Comparison of ENCODE assay signal across 12 cellular contexts in the genomic region with DNA sequence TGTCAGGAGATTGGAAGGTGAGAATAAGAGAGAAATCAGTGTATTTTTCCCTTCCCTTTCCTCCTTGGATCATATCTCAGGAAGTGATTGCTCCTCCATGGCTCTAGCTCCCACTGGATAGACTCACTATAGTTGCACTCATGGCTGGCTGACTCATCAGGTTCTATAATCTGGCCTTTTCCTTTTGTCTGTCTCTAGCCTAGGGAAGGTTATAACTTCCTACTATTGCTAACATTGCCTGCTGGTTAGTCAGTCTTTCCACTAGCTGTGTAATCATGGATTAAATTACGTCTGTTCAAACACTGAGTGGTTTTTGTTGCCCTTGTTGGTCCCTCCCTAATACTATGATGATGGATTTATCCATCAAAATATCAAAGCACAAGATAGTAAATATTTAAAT.
DNase-seq lines count a peak whose midpoint lies in the region; ATAC-seq and TF ChIP-seq lines count a peak whose summit lies in the region.
"Had no signal": no experiment of that assay in that cellular context is flagged by ENCODE, and none has a peak within 500 bp of the region (broad histone marks: within the 10 kb centered on the region; RNA-seq: fewer than 3 reads in every experiment).

No MANE protein-coding gene starts in this region.

- TF ChIP-seq EP300 in SK-N-SH (IDR thresholded peaks at IDR 0.05; ENCODE audit: borderline replicate concordance in 1 of 2, low read depth in 1 of 2, low read length in 1 of 2): peak in 1 of 2 experiments; percentile 65; a peak in 1 of 4 replicates

- WGBS in SK-N-SH (ENCODE audit: low lambda C conversion rate): 9% methylated on average over 1 of the region's 1 CpG
- 14 to 33% methylated on average over 1 of the region's 1 CpG for WGBS in lower leg skin, 2 donors

- TF ChIP-seq RAD21 in SK-N-SH (IDR thresholded peaks at IDR 0.05; ENCODE audit: low read length): no peak

- H3K36me3 Mint-ChIP-seq in MCF 10A (ENCODE audit: insufficient read depth, unreplicated experiment) (peaks cover 7% of the 10 kb centered on the region), T-cell (no peaks in the 10 kb centered on the region)

- H3K27me3 ChIP-seq in breast epithelium (no peaks in the 10 kb centered on the region), SK-N-SH (ENCODE audit: insufficient read depth) (no peaks in the 10 kb centered on the region)
- H3K27me3 ChIP-seq: right atrium auricular region had no signal

- H3K79me2 ChIP-seq in SK-N-SH (ENCODE audit: insufficient read depth): no peaks in the 10 kb centered on the region

- intact Hi-C loops in MCF 10A (cut with micrococcal nuclease): no loop called here
- intact Hi-C loops in breast epithelium (cut with DNase I; ENCODE audit: low total_unique reads): no loop called here
- intact Hi-C loops in mucosa of descending colon (cut with DNase I, micrococcal nuclease): no loop called here
- intact Hi-C loops in lower leg skin (cut with DNase I; ENCODE audit: low total_unique reads): no loop called here

- H3K4me1 ChIP-seq in breast epithelium (no peaks in the 10 kb centered on the region), SK-N-SH (ENCODE audit: control insufficient read depth in 1 of 2, insufficient read depth in 2 of 2, low read depth in 1 of 2, low read length in 1 of 2) (no peaks in the 10 kb centered on the region), mucosa of descending colon (ENCODE audit: low read depth) (no peaks in the 10 kb centered on the region)
- H3K4me1 ChIP-seq: right atrium auricular region had no signal

- no peak for ATAC-seq in mucosa of descending colon
- ATAC-seq in T-cell (replicated peaks in 1 of 4): no peak

- no peak overlapping the region for H3K4me2 ChIP-seq in SK-N-SH

- no peak overlapping the region for H3K4me3 ChIP-seq in breast epithelium
- no peak overlapping the region for H3K4me3 ChIP-seq in SK-N-SH (ENCODE audit: low read depth in 2 of 2, low read length in 1 of 2)
- H3K4me3 ChIP-seq in mucosa of descending colon: no peak overlapping the region
- H3K4me3 ChIP-seq in lower leg skin (ENCODE audit: low read depth, poor library complexity, severe bottlenecking): no peak overlapping the region
- H3K4me3 ChIP-seq: right atrium auricular region had no signal

- no peaks in the 10 kb centered on the region for H3K9me3 ChIP-seq in breast epithelium
- peaks cover 6% of the 10 kb centered on the region; the same call in 1 of the 2 replicates for H3K9me3 ChIP-seq in SK-N-SH
- H3K9me3 ChIP-seq in mucosa of descending colon: no peaks in the 10 kb centered on the region
- H3K9me3 ChIP-seq: right atrium auricular region had no signal

- H3K27me3 Mint-ChIP-seq in MCF 10A (ENCODE audit: insufficient read depth, unreplicated experiment) (no peaks in the 10 kb centered on the region), T-cell (peaks cover 0 to 4% of the 10 kb centered on the region in 2 donors)
- H3K27me3 Mint-ChIP-seq: central memory CD8-positive, alpha-beta T cell had no signal

- H3K9me3 Mint-ChIP-seq in MCF 10A (ENCODE audit: unreplicated experiment) (no peaks in the 10 kb centered on the region), T-cell (peaks cover 4 to 7% (median 4%) of the 10 kb centered on the region in 3 donors)

- TF ChIP-seq POLR2A in breast epithelium (IDR thresholded peaks at IDR 0.05): no peak
- TF ChIP-seq POLR2A in lower leg skin (IDR thresholded peaks at IDR 0.05): no peak

- H3F3A ChIP-seq in SK-N-SH (replicated peaks; ENCODE audit: insufficient read depth): peaks cover 23% of the 10 kb centered on the region

- BruUV-seq in MCF 10A (replicated peaks; lab: Mats Ljungman, UMichigan): no TSS peak

- H3K27ac Mint-ChIP-seq in MCF 10A (ENCODE audit: low read depth, unreplicated experiment): peak overlapping the region; percentile 91
- H3K27ac Mint-ChIP-seq in T-cell: no peak overlapping the region

- H3K27ac ChIP-seq in breast epithelium: no peak overlapping the region
- H3K27ac ChIP-seq in SK-N-SH (ENCODE audit: low read depth in 2 of 2, low read length in 1 of 2): peak overlapping the region; percentile 34 to 87; a peak in 3 of 4 replicates
- H3K27ac ChIP-seq: C4-2B, right atrium auricular region had no signal

- no peak overlapping the region; the same call in 1 of the 2 replicates for H3K9ac ChIP-seq in SK-N-SH

- CTCF ChIA-PET in MCF 10A (lab: Yijun Ruan, JAX): interaction anchor here (1.2 kb wide), 1 partner anchor 59 kb away, joined by 3 read pairs; no protein-coding TSS in a partner anchor
- CTCF ChIA-PET in SK-N-SH (lab: Yijun Ruan, JAX): no interaction called here
- CTCF ChIA-PET in T-cell (lab: Charles Lee): no interaction called here

- TF ChIP-seq CTCF in MCF 10A (IDR thresholded peaks at IDR 0.05; ENCODE audit: unreplicated experiment) (no peak), breast epithelium (IDR thresholded peaks at IDR 0.05) (no peak), SK-N-SH (IDR thresholded peaks at IDR 0.05) (no peak), mucosa of descending colon (IDR thresholded peaks at IDR 0.05) (no peak), lower leg skin (IDR thresholded peaks at IDR 0.05) (no peak)

- no peak overlapping the region for H3K4me3 Mint-ChIP-seq in MCF 10A (ENCODE audit: unreplicated experiment)
- no peak overlapping the region for H3K4me3 Mint-ChIP-seq in T-cell
- H3K4me3 Mint-ChIP-seq: central memory CD8-positive, alpha-beta T cell had no signal

- DNase-seq in MCF 10A (ENCODE audit: unreplicated experiment): peak; percentile 82
- DNase-seq in breast epithelium (ENCODE audit: low spot score in 2 of 2): no peak
- DNase-seq in SK-N-SH: no peak
- DNase-seq in fibroblast of the conjunctiva (ENCODE audit: low read depth): peak; percentile 83
- no peak for DNase-seq in mucosa of descending colon
- DNase-seq in NCI-H187 (lab: John Stamatoyannopoulos, UW): no peak
- no peak for DNase-seq in lower leg skin (ENCODE audit: low spot score in 2 of 2)
- DNase-seq in T-cell: no peak
- DNase-seq: KBM-7 had no signal

- peaks cover 21% of the 10 kb centered on the region for H3K4me1 Mint-ChIP-seq in MCF 10A (ENCODE audit: insufficient read depth, unreplicated experiment)
- no peaks in the 10 kb centered on the region for H3K4me1 Mint-ChIP-seq in T-cell
- H3K4me1 Mint-ChIP-seq: central memory CD8-positive, alpha-beta T cell had no signal

- H2AFZ ChIP-seq in SK-N-SH (ENCODE audit: low read depth): peak overlapping the region; percentile 78; the same call in 1 of the 2 replicates

- no peaks in the 10 kb centered on the region for H3K9me2 ChIP-seq in SK-N-SH

- H3K36me3 ChIP-seq in breast epithelium (no peaks in the 10 kb centered on the region), SK-N-SH (replicated peaks in 1 of 2; ENCODE audit: control insufficient read depth in 1 of 2, insufficient read depth in 2 of 2, low read length in 1 of 2) (no peaks in the 10 kb centered on the region), mucosa of descending colon (ENCODE audit: low read depth) (no peaks in the 10 kb centered on the region)
- H3K36me3 ChIP-seq: right atrium auricular region had no signal

- H4K20me1 ChIP-seq in SK-N-SH (ENCODE audit: insufficient read depth): no peaks in the 10 kb centered on the region

- POLR2A ChIA-PET in MCF 10A (lab: Yijun Ruan, JAX) (interaction anchor here (0.7 kb wide), 1 partner anchor 56 kb away, joined by 3 read pairs; no protein-coding TSS in a partner anchor), SK-N-SH (lab: Yijun Ruan, JAX) (no interaction called here), T-cell (lab: Charles Lee) (no interaction called here)

TF ChIP-seq in SK-N-SH, 30 proteins besides CTCF, POLR2A, EP300 and RAD21 (continues in another document):
- no peak for TF ChIP-seq RCOR1 (IDR thresholded peaks at IDR 0.05; ENCODE audit: low read length)
- TF ChIP-seq EZH2phosphoT487 (IDR thresholded peaks at IDR 0.05; ENCODE audit: borderline replicate concordance, low read depth): no peak
- no peak for TF ChIP-seq MXI1 (IDR thresholded peaks at IDR 0.05; ENCODE audit: low read depth, low read length)
- TF ChIP-seq, protein P1, sequence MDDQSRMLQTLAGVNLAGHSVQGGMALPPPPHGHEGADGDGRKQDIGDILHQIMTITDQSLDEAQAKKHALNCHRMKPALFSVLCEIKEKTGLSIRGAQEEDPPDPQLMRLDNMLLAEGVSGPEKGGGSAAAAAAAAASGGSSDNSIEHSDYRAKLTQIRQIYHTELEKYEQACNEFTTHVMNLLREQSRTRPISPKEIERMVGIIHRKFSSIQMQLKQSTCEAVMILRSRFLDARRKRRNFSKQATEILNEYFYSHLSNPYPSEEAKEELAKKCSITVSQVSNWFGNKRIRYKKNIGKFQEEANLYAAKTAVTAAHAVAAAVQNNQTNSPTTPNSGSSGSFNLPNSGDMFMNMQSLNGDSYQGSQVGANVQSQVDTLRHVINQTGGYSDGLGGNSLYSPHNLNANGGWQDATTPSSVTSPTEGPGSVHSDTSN (IDR thresholded peaks at IDR 0.05): peak; percentile 60; the same call in 1 of the 2 replicates
- TF ChIP-seq JUND (IDR thresholded peaks at IDR 0.05): peak; percentile 91
- peak; percentile 30 for TF ChIP-seq GABPA (IDR thresholded peaks at IDR 0.05; ENCODE audit: low read depth)
- TF ChIP-seq, protein P2, sequence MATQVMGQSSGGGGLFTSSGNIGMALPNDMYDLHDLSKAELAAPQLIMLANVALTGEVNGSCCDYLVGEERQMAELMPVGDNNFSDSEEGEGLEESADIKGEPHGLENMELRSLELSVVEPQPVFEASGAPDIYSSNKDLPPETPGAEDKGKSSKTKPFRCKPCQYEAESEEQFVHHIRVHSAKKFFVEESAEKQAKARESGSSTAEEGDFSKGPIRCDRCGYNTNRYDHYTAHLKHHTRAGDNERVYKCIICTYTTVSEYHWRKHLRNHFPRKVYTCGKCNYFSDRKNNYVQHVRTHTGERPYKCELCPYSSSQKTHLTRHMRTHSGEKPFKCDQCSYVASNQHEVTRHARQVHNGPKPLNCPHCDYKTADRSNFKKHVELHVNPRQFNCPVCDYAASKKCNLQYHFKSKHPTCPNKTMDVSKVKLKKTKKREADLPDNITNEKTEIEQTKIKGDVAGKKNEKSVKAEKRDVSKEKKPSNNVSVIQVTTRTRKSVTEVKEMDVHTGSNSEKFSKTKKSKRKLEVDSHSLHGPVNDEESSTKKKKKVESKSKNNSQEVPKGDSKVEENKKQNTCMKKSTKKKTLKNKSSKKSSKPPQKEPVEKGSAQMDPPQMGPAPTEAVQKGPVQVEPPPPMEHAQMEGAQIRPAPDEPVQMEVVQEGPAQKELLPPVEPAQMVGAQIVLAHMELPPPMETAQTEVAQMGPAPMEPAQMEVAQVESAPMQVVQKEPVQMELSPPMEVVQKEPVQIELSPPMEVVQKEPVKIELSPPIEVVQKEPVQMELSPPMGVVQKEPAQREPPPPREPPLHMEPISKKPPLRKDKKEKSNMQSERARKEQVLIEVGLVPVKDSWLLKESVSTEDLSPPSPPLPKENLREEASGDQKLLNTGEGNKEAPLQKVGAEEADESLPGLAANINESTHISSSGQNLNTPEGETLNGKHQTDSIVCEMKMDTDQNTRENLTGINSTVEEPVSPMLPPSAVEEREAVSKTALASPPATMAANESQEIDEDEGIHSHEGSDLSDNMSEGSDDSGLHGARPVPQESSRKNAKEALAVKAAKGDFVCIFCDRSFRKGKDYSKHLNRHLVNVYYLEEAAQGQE (IDR thresholded peaks at IDR 0.05; ENCODE audit: low read depth, low read length): 0 out of 2 replicates have a peak, but pooled peaks have one; percentile 41
- no peak for TF ChIP-seq NRF1 (IDR thresholded peaks at IDR 0.05; ENCODE audit: low read depth, low read length)
- TF ChIP-seq GATA2 (CRISPR knock-in tag; IDR thresholded peaks at IDR 0.05): no peak

Comparison
In these comparisons a context has a peak if more than half of its experiments do, and no peak if none do; other contexts are left out.
1. DNase-seq: peak in MCF 10A (single experiment) and fibroblast of the conjunctiva (single experiment); none in breast epithelium (0 of 2), SK-N-SH (single experiment), mucosa of descending colon (0 of 3), NCI-H187 (0 of 2), lower leg skin (0 of 2) and T-cell (0 of 34).
2. H3K27ac ChIP-seq: peak in SK-N-SH (2 of 2); none in breast epithelium (0 of 2).